20 cellular contexts compared by ENCODE assay signal in the genomic region with DNA sequence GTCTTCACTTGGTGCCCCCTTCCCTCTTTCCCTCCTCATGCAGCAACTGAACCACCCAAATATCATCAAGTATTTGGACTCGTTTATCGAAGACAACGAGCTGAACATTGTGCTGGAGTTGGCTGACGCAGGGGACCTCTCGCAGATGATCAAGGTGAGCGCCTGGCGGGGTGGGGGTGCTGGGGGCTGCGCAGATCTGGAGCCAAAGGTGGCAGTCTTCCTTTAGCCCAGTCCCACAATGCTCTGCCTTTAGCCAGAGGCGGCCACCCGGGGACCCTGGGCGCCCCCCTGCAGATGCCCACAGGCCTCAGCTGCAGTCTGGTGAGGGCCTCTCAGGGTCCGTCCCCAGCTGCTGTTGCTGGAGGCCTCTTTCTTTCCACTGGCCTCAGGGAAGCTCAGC.
DNase-seq lines count a peak whose midpoint lies in the region; ATAC-seq and TF ChIP-seq lines count a peak whose summit lies in the region.
"Had no signal": no experiment of that assay in that cellular context is flagged by ENCODE, and none has a peak within 500 bp of the region (broad histone marks: within the 10 kb centered on the region; RNA-seq: fewer than 3 reads in every experiment).

No MANE protein-coding gene starts in this region.

- intact Hi-C loops in Right ventricle myocardium inferior (cut with DNase I) (loop anchor here (5.0 kb wide), 2 partner anchors 64 to 194 kb away; partner anchors contain the start of gene NEK6), cardiac septum (cut with DNase I) (loop anchor here (2.0 kb wide), 1 partner anchor 195 kb away; no protein-coding TSS in a partner anchor)

- no peak overlapping the region for H3K9ac ChIP-seq in neuronal stem cell (ENCODE audit: low read depth, low read length, poor library complexity)

- H3K4ac ChIP-seq in neuronal stem cell (ENCODE audit: low read length), result no peak overlapping the region

- no peaks in the 10 kb centered on the region for H3K9me3 Mint-ChIP-seq in stimulated activated effector memory CD8-positive, alpha-beta T cell treated with anti-CD3 and anti-CD28 coated beads, Interleukin-12 subunit alpha, Interleukin-12 subunit beta, amount 100 ng/mL, for 72 hours
- H3K9me3 Mint-ChIP-seq: CD4-positive, alpha-beta T cell; CD8-positive, alpha-beta T cell had no signal

- H3K36me3 ChIP-seq in neuronal stem cell (replicated peaks in 1 of 2; ENCODE audit: control insufficient read depth in 2 of 2, insufficient read depth in 2 of 2, low read length in 2 of 2), result peaks cover 23 to 78% of the 10 kb centered on the region in 2 donors
- peaks cover 91% of the 10 kb centered on the region for H3K36me3 ChIP-seq in osteoblast (ENCODE audit: insufficient read depth, low read length)
- peaks cover 0 to 72% (median 3%) of the 10 kb centered on the region in 3 donors for H3K36me3 ChIP-seq in tibial nerve

- H3K23ac ChIP-seq in neuronal stem cell (ENCODE audit: low read depth, low read length, poor library complexity), result no peak overlapping the region

- H3K4me1 Mint-ChIP-seq in stimulated activated effector memory CD8-positive, alpha-beta T cell treated with anti-CD3 and anti-CD28 coated beads, Interleukin-12 subunit alpha, Interleukin-12 subunit beta, amount 100 ng/mL, for 72 hours, result peaks cover 12% of the 10 kb centered on the region

- TF ChIP-seq CTCF in osteoblast (IDR thresholded peaks at IDR 0.05; ENCODE audit: extremely low read depth, low read depth, low read length) (no peak), tibial nerve (IDR thresholded peaks at IDR 0.05) (no peak)

- H2AFZ ChIP-seq in neuronal stem cell (ENCODE audit: low read length), result no peak overlapping the region
- no peak overlapping the region for H2AFZ ChIP-seq in osteoblast (ENCODE audit: low read length)

- no peak overlapping the region for H3K18ac ChIP-seq in neuronal stem cell (ENCODE audit: low read length)

- H3K27me3 ChIP-seq in neuronal stem cell (ENCODE audit: control insufficient read depth in 3 of 3, insufficient read depth in 3 of 3, low read depth in 1 of 3, low read length in 3 of 3) (no peaks in the 10 kb centered on the region), osteoblast (ENCODE audit: insufficient read depth, low read length) (no peaks in the 10 kb centered on the region), tibial nerve (no peaks in the 10 kb centered on the region)
- H3K27me3 ChIP-seq: BLaER1 treated with 17β-estradiol and CSF1 and Interleukin-3, amounts not matched to agents 10 nM and 100 nM had no signal

- WGBS in neuronal stem cell (ENCODE audit: extremely low coverage in 2 of 2, insufficient read length in 2 of 2, insufficient replicate concordance in 1 of 2), 2 donors, result no CpG with 5 or more reads among the region's 12 CpGs
- 90 to 97% methylated on average over 8 to 12 of the region's 12 CpGs for WGBS in tibial nerve, 2 donors

- peaks cover 10% of the 10 kb centered on the region for H3K36me3 Mint-ChIP-seq in stimulated activated effector memory CD8-positive, alpha-beta T cell treated with anti-CD3 and anti-CD28 coated beads, Interleukin-12 subunit alpha, Interleukin-12 subunit beta, amount 100 ng/mL, for 72 hours
- H3K36me3 Mint-ChIP-seq: CD8-positive, alpha-beta T cell had no signal

- TF ChIP-seq POLR2A in tibial nerve (IDR thresholded peaks at IDR 0.05), result no peak

- peak overlapping the region; percentile 93 for H2BK5ac ChIP-seq in neuronal stem cell (ENCODE audit: low read length)

- no peaks in the 10 kb centered on the region for H3K79me1 ChIP-seq in neuronal stem cell (ENCODE audit: low read depth, low read length)

- no peak overlapping the region for H3K4me3 Mint-ChIP-seq in stimulated activated effector memory CD8-positive, alpha-beta T cell treated with anti-CD3 and anti-CD28 coated beads, Interleukin-12 subunit alpha, Interleukin-12 subunit beta, amount 100 ng/mL, for 72 hours
- H3K4me3 Mint-ChIP-seq: B cell; CD4-positive, alpha-beta T cell; CD8-positive, alpha-beta T cell had no signal

- H3K27ac Mint-ChIP-seq in stimulated activated effector memory CD8-positive, alpha-beta T cell treated with anti-CD3 and anti-CD28 coated beads, Interleukin-12 subunit alpha, Interleukin-12 subunit beta, amount 100 ng/mL, for 72 hours, result no peak overlapping the region
- H3K27ac Mint-ChIP-seq: B cell; CD4-positive, alpha-beta T cell; CD8-positive, alpha-beta T cell had no signal

- H3K9me3 ChIP-seq in neuronal stem cell (replicated peaks in 1 of 2; ENCODE audit: control insufficient read depth in 2 of 2, insufficient read depth in 1 of 2, low read depth in 1 of 2, low read length in 2 of 2), result no peaks in the 10 kb centered on the region
- no peaks in the 10 kb centered on the region for H3K9me3 ChIP-seq in osteoblast (ENCODE audit: low read depth, low read length)
- H3K9me3 ChIP-seq in tibial nerve, result no peaks in the 10 kb centered on the region
- H3K9me3 ChIP-seq: BLaER1 treated with 17β-estradiol and CSF1 and Interleukin-3, amounts not matched to agents 10 nM and 100 nM; Caco-2 had no signal

- no peak overlapping the region for H3K27ac ChIP-seq in neuronal stem cell (replicated peaks; ENCODE audit: low read length)
- no peak overlapping the region for H3K27ac ChIP-seq in osteoblast (ENCODE audit: low read depth, low read length)
- peak overlapping the region in 3 of 4 donors; percentile 0 to 75 (median 53) for H3K27ac ChIP-seq in tibial nerve
- H3K27ac ChIP-seq: 22Rv1, A549, C4-2B had no signal

- no peak for TF ChIP-seq EP300 in tibial nerve (IDR thresholded peaks at IDR 0.05)

- no peak overlapping the region for H3K14ac ChIP-seq in neuronal stem cell (ENCODE audit: low read length)

- H3K4me1 ChIP-seq in neuronal stem cell (ENCODE audit: control insufficient read depth in 2 of 2, insufficient read depth in 1 of 2, low read depth in 1 of 2, low read length in 2 of 2) (no peaks in the 10 kb centered on the region), osteoblast (ENCODE audit: insufficient read depth, low read length) (no peaks in the 10 kb centered on the region), tibial nerve (peaks cover 0 to 9% (median 7%) of the 10 kb centered on the region in 4 donors)
- H3K4me1 ChIP-seq: Caco-2 had no signal

- H2BK120ac ChIP-seq in neuronal stem cell (ENCODE audit: low read depth, low read length), result no peak overlapping the region

- H3K4me2 ChIP-seq in neuronal stem cell (ENCODE audit: insufficient read depth, low read length, poor library complexity, severe bottlenecking) (no peak overlapping the region), osteoblast (ENCODE audit: insufficient read depth, low read length) (no peak overlapping the region)
- H3K4me2 ChIP-seq: A549 had no signal

- no peak overlapping the region for H2BK12ac ChIP-seq in neuronal stem cell (ENCODE audit: low read length)

- peaks cover 36% of the 10 kb centered on the region for H4K20me1 ChIP-seq in osteoblast (ENCODE audit: insufficient read depth, low read length)

- DNase-seq in Right ventricle myocardium inferior (ENCODE audit: missing footprints) (peak; percentile 45), cardiac septum (ENCODE audit: low spot score) (no peak), neuronal stem cell (ENCODE audit: low spot score) (no peak), osteoblast (ENCODE audit: insufficient read length, low spot score, missing footprints) (peak; percentile 72), tibial nerve (ENCODE audit: low spot score in 2 of 2) (no peak), epidermal melanocyte (ENCODE audit: insufficient read length, low spot score) (no peak)
- DNase-seq in stimulated activated effector memory CD8-positive, alpha-beta T cell treated with anti-CD3 and anti-CD28 coated beads, Interleukin-12 subunit alpha, Interleukin-12 subunit beta, amount 100 ng/mL, for 72 hours (ENCODE audit: low spot score in 2 of 2), result no peak
- DNase-seq: AML-193; Caco-2; Calu3; CD4-positive, alpha-beta T cell; CD8-positive, alpha-beta T cell; DMS79 treated with DMSO at 0.1 percent for 48 hours; GF-D8 had no signal

- no peak overlapping the region for H4K8ac ChIP-seq in neuronal stem cell (ENCODE audit: low read depth, low read length)

- H4K91ac ChIP-seq in neuronal stem cell (ENCODE audit: low read depth, low read length, poor library complexity), result no peak overlapping the region

- peaks cover 60% of the 10 kb centered on the region for H3K79me2 ChIP-seq in osteoblast (ENCODE audit: insufficient read depth, low read length)

- H2BK15ac ChIP-seq in neuronal stem cell (ENCODE audit: low read length), result no peak overlapping the region

- ATAC-seq in Right ventricle myocardium inferior (no peak), GM18511 (IDR thresholded peaks at IDR 0.05; ENCODE audit: unreplicated experiment) (no peak)
- no peak for ATAC-seq in stimulated activated effector memory CD8-positive, alpha-beta T cell treated with anti-CD3 and anti-CD28 coated beads, Interleukin-12 subunit alpha, Interleukin-12 subunit beta, amount 100 ng/mL, for 72 hours
- ATAC-seq: A549; CD8-positive, alpha-beta T cell had no signal

- no peak overlapping the region for H3K4me3 ChIP-seq in neuronal stem cell (ENCODE audit: low read length in 2 of 2)
- H3K4me3 ChIP-seq in osteoblast (ENCODE audit: insufficient read depth, low read length), result no peak overlapping the region
- no peak overlapping the region for H3K4me3 ChIP-seq in tibial nerve
- H3K4me3 ChIP-seq: A549; BLaER1 treated with 17β-estradiol and CSF1 and Interleukin-3, amounts not matched to agents 10 nM and 100 nM had no signal

- H2AK5ac ChIP-seq in neuronal stem cell (ENCODE audit: low read depth, low read length), result no peak overlapping the region

Comparison
In these comparisons a context has a peak if more than half of its experiments do, and no peak if none do; other contexts are left out.
1. DNase-seq: peak in Right ventricle myocardium inferior (single experiment) and osteoblast (single experiment); none in cardiac septum (single experiment), neuronal stem cell (single experiment), tibial nerve (0 of 2), epidermal melanocyte (single experiment) and stimulated activated effector memory CD8-positive, alpha-beta T cell treated with anti-CD3 and anti-CD28 coated beads, Interleukin-12 subunit alpha, Interleukin-12 subunit beta, amount 100 ng/mL, for 72 hours (0 of 2).
2. H3K27ac ChIP-seq: peak in tibial nerve (3 of 4); none in neuronal stem cell (single experiment) and osteoblast (single experiment).